Comparison of ENCODE assay signal across 10 cellular contexts in genomic region chr19:39951686-39952085, GRCh38. TPM values are rescaled to one million over a fixed set of nuclear protein-coding genes. Genes with fewer than 3 reads are reported as not detected.
A peak's percentile ranks its signal among the peaks of the same experiment; 100 is the strongest.
DNase-seq lines count a peak whose midpoint lies in the region; ATAC-seq and TF ChIP-seq lines count a peak whose summit lies in the region.
"Had no signal": no experiment of that assay in that cellular context is flagged by ENCODE, and none has a peak within 500 bp of the region (broad histone marks: within the 10 kb centered on the region; RNA-seq: fewer than 3 reads in every experiment).

No MANE protein-coding gene starts in this region.

- H3K4me1 ChIP-seq in CD8-positive, alpha-beta memory T cell (ENCODE audit: insufficient read depth, low read length) = peaks cover 78% of the 10 kb centered on the region
- H3K4me1 ChIP-seq: suprapubic skin had no signal

- in situ Hi-C loops in brain microvascular endothelial cell (cut with HindIII; ENCODE audit: low pct_ligation_motif_present, low sequenced_read_pairs) = no loop called here

- peaks cover 0 to 2% of the 10 kb centered on the region in 2 donors for H3K27me3 Mint-ChIP-seq in CD8-positive, alpha-beta memory T cell
- no peaks in the 10 kb centered on the region for H3K27me3 Mint-ChIP-seq in naive thymus-derived CD8-positive, alpha-beta T cell

- H3K36me3 Mint-ChIP-seq in CD8-positive, alpha-beta memory T cell = peaks cover 0 to 13% (median 11%) of the 10 kb centered on the region in 3 donors
- H3K36me3 Mint-ChIP-seq in naive thymus-derived CD8-positive, alpha-beta T cell = peaks cover 13 to 24% (median 24%) of the 10 kb centered on the region in 3 donors

- TF ChIP-seq CTCF in brain microvascular endothelial cell (IDR thresholded peaks at IDR 0.05; ENCODE audit: low read depth, low read length, missing control alignments) = no peak

- CTCF ChIA-PET in CD8-positive, alpha-beta memory T cell (lab: Charles Lee) = interaction anchor here (1.2 to 1.5 kb wide), 2 partner anchors 9 to 19 kb away, joined by 4 to 11 read pairs; partner anchors contain the start of gene PSMC4

- H3K36me3 ChIP-seq in CD8-positive, alpha-beta memory T cell (ENCODE audit: insufficient read depth, low read length) = no peaks in the 10 kb centered on the region
- H3K36me3 ChIP-seq in brain microvascular endothelial cell (replicated peaks) = no peaks in the 10 kb centered on the region
- H3K36me3 ChIP-seq: suprapubic skin had no signal

- POLR2A ChIA-PET in CD8-positive, alpha-beta memory T cell (lab: Charles Lee) = interaction anchor here (0.8 kb wide), 1 partner anchor 19 kb away, joined by 5 read pairs; the partner anchor contains the start of gene PSMC4
- POLR2A ChIA-PET in naive thymus-derived CD8-positive, alpha-beta T cell (lab: Charles Lee) = interaction anchor here (0.6 to 5.2 kb wide), 6 partner anchors 9 to 27 kb away, joined by 3 to 52 read pairs (median 6); partner anchors contain the start of gene PSMC4

- H3K4me3 ChIP-seq in CD8-positive, alpha-beta memory T cell (ENCODE audit: low read length) = peak overlapping the region; percentile 20
- no peak overlapping the region for H3K4me3 ChIP-seq in brain microvascular endothelial cell (ENCODE audit: low read depth, low read length)
- H3K4me3 ChIP-seq: coronary artery, suprapubic skin had no signal

- H3K4me3 Mint-ChIP-seq in CD8-positive, alpha-beta memory T cell = peak overlapping the region; percentile 53 to 88 (median 83)
- peak overlapping the region; percentile 82 to 99 (median 96) for H3K4me3 Mint-ChIP-seq in naive thymus-derived CD8-positive, alpha-beta T cell

- peak overlapping the region; percentile 94 to 100 (median 98) for H3K27ac Mint-ChIP-seq in CD8-positive, alpha-beta memory T cell
- H3K27ac Mint-ChIP-seq in naive thymus-derived CD8-positive, alpha-beta T cell = peak overlapping the region; percentile 89 to 100 (median 96)

- no peak for DNase-seq in CD8-positive, alpha-beta memory T cell
- DNase-seq in MV-4-11 (lab: John Stamatoyannopoulos, UW) (peak; percentile 38), brain microvascular endothelial cell (peak; percentile 69), DMS79 treated with DMSO at 0.1 percent for 48 hours (lab: John Stamatoyannopoulos, UW) (no peak), NOMO-1 treated with DMSO at 0.1 percent for 48 hours (lab: John Stamatoyannopoulos, UW; ENCODE audit: unreplicated experiment) (no peak)
- no peak for DNase-seq in naive thymus-derived CD8-positive, alpha-beta T cell

- peaks cover 0 to 4% (median 0%) of the 10 kb centered on the region in 5 donors for H3K9me3 Mint-ChIP-seq in CD8-positive, alpha-beta memory T cell
- H3K9me3 Mint-ChIP-seq in naive thymus-derived CD8-positive, alpha-beta T cell = peaks cover 0 to 1% (median 0%) of the 10 kb centered on the region in 9 donors

- ATAC-seq in naive thymus-derived CD8-positive, alpha-beta T cell = no peak
- ATAC-seq in HG03108 (IDR thresholded peaks at IDR 0.05; ENCODE audit: unreplicated experiment) (no peak), GM21515 (IDR thresholded peaks at IDR 0.05; ENCODE audit: unreplicated experiment) (no peak)

- H3K27ac ChIP-seq in CD8-positive, alpha-beta memory T cell (ENCODE audit: low read depth, low read length) = no peak overlapping the region
- no peak overlapping the region for H3K27ac ChIP-seq in brain microvascular endothelial cell
- H3K27ac ChIP-seq: coronary artery, suprapubic skin had no signal

- no peaks in the 10 kb centered on the region for H3K27me3 ChIP-seq in CD8-positive, alpha-beta memory T cell (ENCODE audit: insufficient read depth, low read length, poor library complexity, severe bottlenecking)
- H3K27me3 ChIP-seq in brain microvascular endothelial cell (replicated peaks) = no peaks in the 10 kb centered on the region
- H3K27me3 ChIP-seq: suprapubic skin had no signal

- H3K4me1 Mint-ChIP-seq in CD8-positive, alpha-beta memory T cell = peaks cover 66 to 85% (median 83%) of the 10 kb centered on the region in 3 donors
- peaks cover 34 to 95% (median 87%) of the 10 kb centered on the region in 4 donors for H3K4me1 Mint-ChIP-seq in naive thymus-derived CD8-positive, alpha-beta T cell

- no peaks in the 10 kb centered on the region for H3K9me3 ChIP-seq in CD8-positive, alpha-beta memory T cell (ENCODE audit: low read length)
- H3K9me3 ChIP-seq: suprapubic skin had no signal

RNA-seq across cellular contexts. Expression of gene FCGBP, which starts 17.3 kb away (rescaled TPM):
- total RNA-seq in CD8-positive, alpha-beta memory T cell = 1 to 10 TPM; 7.0 to 7.9 TPM
- 2.7 TPM for polyA plus RNA-seq in CD8-positive, alpha-beta memory T cell
- 100 to 1,000 TPM; 223 to 230 TPM for total RNA-seq in naive thymus-derived CD8-positive, alpha-beta T cell
- polyA plus RNA-seq in naive thymus-derived CD8-positive, alpha-beta T cell = 10 to 100 TPM in 1 of 3 donors, 1 to 10 TPM in 2; 2.7 to 11.6 (median 3.1) TPM

RNA-seq across cellular contexts. Expression of gene PSMC4, which starts 19.3 kb away (rescaled TPM):
- 100 to 1,000 TPM; 170 to 179 TPM for total RNA-seq in CD8-positive, alpha-beta memory T cell
- polyA plus RNA-seq in CD8-positive, alpha-beta memory T cell = 114 TPM
- total RNA-seq in naive thymus-derived CD8-positive, alpha-beta T cell = 10 to 100 TPM; 38.7 to 44.3 TPM
- 10 to 100 TPM; 71.3 to 80.4 (median 72.8) TPM for polyA plus RNA-seq in naive thymus-derived CD8-positive, alpha-beta T cell

RNA-seq across cellular contexts. Expression of gene ZNF546, which starts 45.2 kb away (rescaled TPM):
- total RNA-seq in CD8-positive, alpha-beta memory T cell = 1 to 10 TPM; 4.8 to 5.0 TPM
- polyA plus RNA-seq in CD8-positive, alpha-beta memory T cell = 6.6 TPM
- total RNA-seq in naive thymus-derived CD8-positive, alpha-beta T cell = 10 to 100 TPM; 17.6 to 22.0 TPM
- 1 to 10 TPM; 4.0 to 6.4 (median 6.2) TPM for polyA plus RNA-seq in naive thymus-derived CD8-positive, alpha-beta T cell

Comparison
In these comparisons a context has a peak if more than half of its experiments do, and no peak if none do; other contexts are left out.
1. DNase-seq: peak in MV-4-11 (single experiment) and brain microvascular endothelial cell (single experiment); none in CD8-positive, alpha-beta memory T cell (0 of 5), naive thymus-derived CD8-positive, alpha-beta T cell (0 of 10), DMS79 treated with DMSO at 0.1 percent for 48 hours (single experiment) and NOMO-1 treated with DMSO at 0.1 percent for 48 hours (single experiment).
2. RNA of gene FCGBP, which starts 17.3 kb away (total RNA-seq): 223 to 230 TPM in naive thymus-derived CD8-positive, alpha-beta T cell; 7.0 to 7.9 TPM in CD8-positive, alpha-beta memory T cell; every median in the first group is over 10 times any median in the second.